ENCODE assay signal across 19 cellular contexts in genomic region chr9:112570731-112571167, GRCh38.
DNase-seq lines count a peak whose midpoint lies in the region; TF ChIP-seq lines count a peak whose summit lies in the region.
"Had no signal": no experiment of that assay in that cellular context is flagged by ENCODE, and none has a peak within 500 bp of the region (broad histone marks: within the 10 kb centered on the region; RNA-seq: fewer than 3 reads in every experiment).

No MANE protein-coding gene starts in this region.

- H3K4me1 Mint-ChIP-seq in activated CD4-positive, alpha-beta T cell treated with anti-CD3 and anti-CD28 coated beads, Interleukin-2, amount 10 ng/mL, durations not matched to agents 24 days and 14 days, result no peaks in the 10 kb centered on the region
- H3K4me1 Mint-ChIP-seq in activated CD4-positive, alpha-beta T cell treated with anti-CD3 and anti-CD28 coated beads, Interleukin-2, amount 10 ng/mL, durations not matched to agents 7 days and 5 days, result no peaks in the 10 kb centered on the region

- H3K4me2 ChIP-seq in neural cell (ENCODE audit: low read length) (no peak overlapping the region), OCI-LY7 (ENCODE audit: low read length) (no peak overlapping the region)

- intact Hi-C loops in activated CD4-positive, alpha-beta T cell treated with anti-CD3 and anti-CD28 coated beads, Interleukin-2, amount 10 ng/mL, durations not matched to agents 24 days and 14 days (cut with micrococcal nuclease), result no loop called here
- intact Hi-C loops in transverse colon (cut with DNase I; ENCODE audit: low total_unique reads), result no loop called here
- intact Hi-C loops in OCI-LY7 (cut with micrococcal nuclease; ENCODE audit: unreplicated experiment), result loop anchor here (10.0 kb wide), 1 partner anchor 224 kb away; no protein-coding TSS in a partner anchor

- H3K27ac Mint-ChIP-seq in activated CD4-positive, alpha-beta T cell treated with anti-CD3 and anti-CD28 coated beads, Interleukin-2, amount 10 ng/mL, durations not matched to agents 24 days and 14 days, result no peak overlapping the region
- no peak overlapping the region for H3K27ac Mint-ChIP-seq in activated CD4-positive, alpha-beta T cell treated with anti-CD3 and anti-CD28 coated beads, Interleukin-2, amount 10 ng/mL, durations not matched to agents 7 days and 5 days
- H3K27ac Mint-ChIP-seq: activated naive CD8-positive, alpha-beta T cell treated with anti-CD3 and anti-CD28 coated beads, Interleukin-2, amount 10 ng/mL, durations not matched to agents 7 days and 5 days; CD4-positive, alpha-beta T cell; T-helper 1 cell treated with Interleukin-12 subunit alpha and Interleukin-12 subunit beta and Interleukin-4 antibody, amounts not matched to agents 30 μg/mL and 1 μg/mL, for 36 hours had no signal

- TF ChIP-seq POLR2A in transverse colon (IDR thresholded peaks at IDR 0.05) (no peak), tibial nerve (IDR thresholded peaks at IDR 0.05) (no peak)

- H3K4me3 ChIP-seq in neural cell (ENCODE audit: low read length) (peak overlapping the region; percentile 18), transverse colon (no peak overlapping the region), tibial nerve (no peak overlapping the region), OCI-LY7 (ENCODE audit: low read depth, low read length, poor library complexity, severe bottlenecking) (no peak overlapping the region)
- H3K4me3 ChIP-seq: lung, thoracic aorta had no signal

- POLR2A ChIA-PET in activated CD4-positive, alpha-beta T cell treated with anti-CD3 and anti-CD28 coated beads, Interleukin-2, amount 10 ng/mL, durations not matched to agents 7 days and 5 days (lab: Charles Lee), result no interaction called here
- POLR2A ChIA-PET in OCI-LY7 (lab: Charles Lee), result no interaction called here

- H3K36me3 Mint-ChIP-seq in activated CD4-positive, alpha-beta T cell treated with anti-CD3 and anti-CD28 coated beads, Interleukin-2, amount 10 ng/mL, durations not matched to agents 24 days and 14 days (ENCODE audit: low read depth), result peaks cover 7% of the 10 kb centered on the region
- H3K36me3 Mint-ChIP-seq in activated CD4-positive, alpha-beta T cell treated with anti-CD3 and anti-CD28 coated beads, Interleukin-2, amount 10 ng/mL, durations not matched to agents 7 days and 5 days (ENCODE audit: low read depth), result no peaks in the 10 kb centered on the region

- H4K20me1 ChIP-seq in neural cell (ENCODE audit: insufficient read depth) (no peaks in the 10 kb centered on the region), OCI-LY7 (ENCODE audit: insufficient read depth, low read length) (0 out of 2 replicates have a peak, but pooled peaks cover 8% of the 10 kb centered on the region)

- H2AFZ ChIP-seq in neural cell (ENCODE audit: low read depth, low read length), result no peak overlapping the region
- H2AFZ ChIP-seq in OCI-LY7 (ENCODE audit: low read length), result no peak overlapping the region

- H3K9me2 ChIP-seq in neural cell (ENCODE audit: insufficient read depth, low read length) (no peaks in the 10 kb centered on the region), OCI-LY7 (ENCODE audit: insufficient read depth, low read length) (no peaks in the 10 kb centered on the region)

- CTCF ChIA-PET in activated CD4-positive, alpha-beta T cell treated with anti-CD3 and anti-CD28 coated beads, Interleukin-2, amount 10 ng/mL, durations not matched to agents 7 days and 5 days (lab: Charles Lee), result no interaction called here
- CTCF ChIA-PET in OCI-LY7 (lab: Charles Lee; ENCODE audit: unreplicated experiment), result no interaction called here

- TF ChIP-seq RAD21 in neural cell (conservative IDR thresholded peaks at IDR 0.05), result no peak

- no peak overlapping the region for H3K4me3 Mint-ChIP-seq in activated CD4-positive, alpha-beta T cell treated with anti-CD3 and anti-CD28 coated beads, Interleukin-2, amount 10 ng/mL, durations not matched to agents 24 days and 14 days
- H3K4me3 Mint-ChIP-seq in activated CD4-positive, alpha-beta T cell treated with anti-CD3 and anti-CD28 coated beads, Interleukin-2, amount 10 ng/mL, durations not matched to agents 7 days and 5 days, result no peak overlapping the region
- H3K4me3 Mint-ChIP-seq: activated naive CD8-positive, alpha-beta T cell treated with anti-CD3 and anti-CD28 coated beads, Interleukin-2, amount 10 ng/mL, durations not matched to agents 7 days and 5 days; CD4-positive, alpha-beta T cell; T-helper 1 cell treated with Interleukin-12 subunit alpha and Interleukin-12 subunit beta and Interleukin-4 antibody, amounts not matched to agents 30 μg/mL and 1 μg/mL, for 36 hours had no signal

- no TSS peak for BruUV-seq in OCI-LY7 (replicated peaks; lab: Mats Ljungman, UMichigan)

- H3K36me3 ChIP-seq in neural cell (ENCODE audit: insufficient read depth, low read length) (peaks cover 4% of the 10 kb centered on the region), transverse colon (no peaks in the 10 kb centered on the region), tibial nerve (peaks cover 0 to 12% (median 0%) of the 10 kb centered on the region in 3 donors), OCI-LY7 (ENCODE audit: insufficient read depth, low read length) (0 out of 2 replicates have a peak, but pooled peaks cover 11% of the 10 kb centered on the region)

- no peaks in the 10 kb centered on the region for H3K9me3 ChIP-seq in neural cell (ENCODE audit: low read length)
- no peaks in the 10 kb centered on the region for H3K9me3 ChIP-seq in transverse colon
- no peaks in the 10 kb centered on the region for H3K9me3 ChIP-seq in tibial nerve
- H3K9me3 ChIP-seq in OCI-LY7 (ENCODE audit: low read length), result no peaks in the 10 kb centered on the region
- H3K9me3 ChIP-seq: thoracic aorta had no signal

- no peaks in the 10 kb centered on the region for H3K9me3 Mint-ChIP-seq in activated CD4-positive, alpha-beta T cell treated with anti-CD3 and anti-CD28 coated beads, Interleukin-2, amount 10 ng/mL, durations not matched to agents 24 days and 14 days
- no peaks in the 10 kb centered on the region for H3K9me3 Mint-ChIP-seq in activated CD4-positive, alpha-beta T cell treated with anti-CD3 and anti-CD28 coated beads, Interleukin-2, amount 10 ng/mL, durations not matched to agents 7 days and 5 days
- H3K9me3 Mint-ChIP-seq: activated naive CD8-positive, alpha-beta T cell treated with anti-CD3 and anti-CD28 coated beads, Interleukin-2, amount 10 ng/mL, durations not matched to agents 7 days and 5 days; CD4-positive, alpha-beta T cell; T-helper 1 cell treated with Interleukin-12 subunit alpha and Interleukin-12 subunit beta and Interleukin-4 antibody, amounts not matched to agents 30 μg/mL and 1 μg/mL, for 36 hours had no signal

- peaks cover 58% of the 10 kb centered on the region for H3K79me2 ChIP-seq in neural cell (replicated peaks; ENCODE audit: insufficient read depth, low read length)
- H3K79me2 ChIP-seq in OCI-LY7 (ENCODE audit: insufficient read depth, low read depth, low read length), result no peaks in the 10 kb centered on the region

- no peaks in the 10 kb centered on the region for H3K27me3 ChIP-seq in neural cell (ENCODE audit: insufficient read depth, low read depth, low read length)
- H3K27me3 ChIP-seq in transverse colon, result no peaks in the 10 kb centered on the region
- H3K27me3 ChIP-seq in tibial nerve, result no peaks in the 10 kb centered on the region

- in situ Hi-C loops in transverse colon (cut with MboI; ENCODE audit: low pct_ligation_motif_present in 1 of 4, low pct_unique_long_range_greater_than_20kb in 1 of 4, low sequenced_read_pairs in 3 of 4), result no loop called here

- no peaks in the 10 kb centered on the region for H3F3A ChIP-seq in neural cell (ENCODE audit: insufficient read depth, low read length, poor library complexity, severe bottlenecking)

- TF ChIP-seq EP300 in neural cell (conservative IDR thresholded peaks at IDR 0.05; ENCODE audit: poor library complexity, severe bottlenecking) (no peak), transverse colon (IDR thresholded peaks at IDR 0.05; ENCODE audit: low read depth) (no peak), tibial nerve (IDR thresholded peaks at IDR 0.05) (no peak)

- H3K27ac ChIP-seq in neural cell (ENCODE audit: low read length) (no peak overlapping the region), transverse colon (no peak overlapping the region), tibial nerve (peak overlapping the region in 1 of 4 donors; percentile 31), OCI-LY7 (ENCODE audit: low read depth, low read length, poor library complexity, severe bottlenecking) (no peak overlapping the region)
- H3K27ac ChIP-seq: HL-60, thoracic aorta had no signal

- H3K27me3 Mint-ChIP-seq in activated CD4-positive, alpha-beta T cell treated with anti-CD3 and anti-CD28 coated beads, Interleukin-2, amount 10 ng/mL, durations not matched to agents 24 days and 14 days, result no peaks in the 10 kb centered on the region
- no peaks in the 10 kb centered on the region for H3K27me3 Mint-ChIP-seq in activated CD4-positive, alpha-beta T cell treated with anti-CD3 and anti-CD28 coated beads, Interleukin-2, amount 10 ng/mL, durations not matched to agents 7 days and 5 days
- H3K27me3 Mint-ChIP-seq: activated naive CD8-positive, alpha-beta T cell treated with anti-CD3 and anti-CD28 coated beads, Interleukin-2, amount 10 ng/mL, durations not matched to agents 7 days and 5 days; CD4-positive, alpha-beta T cell had no signal

- TF ChIP-seq CTCF in neural cell (IDR thresholded peaks at IDR 0.05; ENCODE audit: poor library complexity, severe bottlenecking), result no peak
- TF ChIP-seq CTCF in transverse colon (IDR thresholded peaks at IDR 0.05), result no peak
- no peak for TF ChIP-seq CTCF in tibial nerve (IDR thresholded peaks at IDR 0.05)
- no peak for TF ChIP-seq CTCF in OCI-LY7 (conservative IDR thresholded peaks at IDR 0.05; ENCODE audit: low read length)

- 47 to 54% methylated on average over 2 to 6 of the region's 6 CpGs for WGBS in transverse colon (ENCODE audit: low coverage in 1 of 2), 2 donors
- WGBS in tibial nerve, 2 donors, result 34 to 35% methylated on average over 6 of the region's 6 CpGs

- no peak overlapping the region for H3K9ac ChIP-seq in neural cell (ENCODE audit: low read length)

- H3K4me1 ChIP-seq in transverse colon (peaks cover 0 to 6% (median 1%) of the 10 kb centered on the region in 4 donors), tibial nerve (peaks cover 0 to 20% (median 4%) of the 10 kb centered on the region in 4 donors), OCI-LY7 (ENCODE audit: insufficient read depth, low read length, poor library complexity, severe bottlenecking) (no peaks in the 10 kb centered on the region)

- peak; percentile 46 for DNase-seq in activated CD4-positive, alpha-beta T cell treated with anti-CD3 and anti-CD28 coated beads, Interleukin-2, amount 10 ng/mL, durations not matched to agents 24 days and 14 days
- DNase-seq in activated CD4-positive, alpha-beta T cell treated with anti-CD3 and anti-CD28 coated beads, Interleukin-2, amount 10 ng/mL, durations not matched to agents 7 days and 5 days, result no peak
- DNase-seq in foreskin melanocyte, result peak; percentile 46
- peak; percentile 35 for DNase-seq in transverse colon
- DNase-seq in tibial nerve (ENCODE audit: low spot score in 2 of 2), result no peak
- DNase-seq in OCI-LY7 (ENCODE audit: low spot score), result no peak
- DNase-seq in SKM-1 (lab: John Stamatoyannopoulos, UW; ENCODE audit: unreplicated experiment), result no peak
- DNase-seq: 8988T; activated CD4-positive, alpha-beta T cell treated with anti-CD3 and anti-CD28 coated beads for 1 hour; activated naive CD8-positive, alpha-beta T cell treated with anti-CD3 and anti-CD28 coated beads, Interleukin-2, amount 10 ng/mL, durations not matched to agents 7 days and 5 days; activated T-cell treated with anti-CD3 and anti-CD28 coated beads, Interleukin-2, amount 50 U/mL, for 1 hour; CD4-positive, alpha-beta T cell; NCI-H1694; NCI-H510A treated with DMSO at 0.1 percent for 48 hours had no signal

Comparison
In these comparisons a context has a peak if more than half of its experiments do, and no peak if none do; other contexts are left out.
1. DNase-seq: peak in activated CD4-positive, alpha-beta T cell treated with anti-CD3 and anti-CD28 coated beads, Interleukin-2, amount 10 ng/mL, durations not matched to agents 24 days and 14 days (single experiment), foreskin melanocyte (single experiment) and transverse colon (single experiment); none in activated CD4-positive, alpha-beta T cell treated with anti-CD3 and anti-CD28 coated beads, Interleukin-2, amount 10 ng/mL, durations not matched to agents 7 days and 5 days (single experiment), tibial nerve (0 of 2), OCI-LY7 (single experiment) and SKM-1 (single experiment).